ENCODE assay signal across 8 cellular contexts in the genomic region with DNA sequence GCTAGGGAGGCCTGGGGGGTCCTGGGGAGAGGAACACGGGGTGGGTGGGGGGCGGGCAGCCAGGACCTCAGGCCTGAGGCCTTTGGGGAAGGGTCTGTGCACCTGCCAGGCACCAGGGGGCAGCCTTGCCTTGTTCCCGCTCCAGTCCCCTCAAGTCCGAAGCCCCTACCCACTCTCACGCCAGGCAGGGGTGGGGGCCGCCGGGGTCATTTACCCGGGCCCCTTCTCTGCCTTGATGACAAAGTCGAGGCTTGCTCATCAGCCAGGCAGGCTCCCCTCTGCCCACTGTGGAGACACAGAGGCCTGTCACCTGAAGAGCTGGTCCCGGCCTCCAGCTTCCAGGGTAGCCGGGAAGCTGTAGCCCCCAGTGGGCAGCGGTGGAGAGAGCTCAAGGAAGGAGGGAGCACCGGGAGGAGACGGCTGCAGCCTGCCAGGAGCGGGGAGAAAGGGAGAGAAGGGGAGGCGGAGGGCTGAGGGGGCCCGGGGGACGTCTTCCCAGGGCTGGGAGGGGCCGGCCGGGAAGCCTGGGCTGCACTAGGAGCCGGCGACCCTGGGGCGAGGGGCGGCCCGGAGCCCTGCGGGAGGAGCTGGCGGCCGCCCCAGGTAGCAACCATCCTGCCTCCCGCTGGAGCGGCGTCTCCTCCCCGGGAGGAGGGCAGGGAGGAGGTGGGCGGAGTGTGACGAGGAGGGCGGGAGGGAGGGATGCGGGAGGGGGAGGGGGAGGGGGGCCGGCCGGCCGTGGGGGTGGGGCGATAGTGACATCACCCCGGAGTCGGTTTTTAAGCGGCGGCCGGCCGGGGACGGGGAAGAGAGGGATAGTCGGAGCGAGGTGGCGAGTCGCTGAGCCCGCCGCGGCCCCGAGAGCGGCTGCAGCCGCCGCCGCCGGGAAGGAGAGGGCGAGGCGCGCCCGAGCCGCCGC. TPM values are rescaled to one million over a fixed set of nuclear protein-coding genes. Genes with fewer than 3 reads are reported as not detected.
DNase-seq lines count a peak whose midpoint lies in the region; ATAC-seq and TF ChIP-seq lines count a peak whose summit lies in the region.

TSS of gene SLC6A8 (plus strand) at position 806 of the 919 bp plus-strand sequence. CDS start 649 bp downstream, outside the sequence.

- H3K36me3 Mint-ChIP-seq in activated CD8-positive, alpha-beta T cell treated with anti-CD3 and anti-CD28 coated beads, Interleukin-2, amount 10 ng/mL, durations not matched to agents 7 days and 5 days (ENCODE audit: low read depth): no peaks in the 10 kb centered on the region
- no peaks in the 10 kb centered on the region for H3K36me3 Mint-ChIP-seq in naive B cell

- no peaks in the 10 kb centered on the region for H3K36me3 ChIP-seq in esophagus squamous epithelium
- H3K36me3 ChIP-seq in thyroid gland: no peaks in the 10 kb centered on the region

- WGBS in esophagus squamous epithelium, 2 donors: 10% methylated on average over 4 of the region's 66 CpGs; no CpG with 5 or more reads in 1 of the 2 donors
- WGBS in thyroid gland, 2 donors: no CpG with 5 or more reads among the region's 66 CpGs

- no peak within 1 kb of the TSS for H3K27ac Mint-ChIP-seq in activated CD8-positive, alpha-beta T cell treated with anti-CD3 and anti-CD28 coated beads, Interleukin-2, amount 10 ng/mL, durations not matched to agents 7 days and 5 days
- H3K27ac Mint-ChIP-seq in naive B cell: peak within 1 kb of the TSS in 2 of 6 donors; percentile 54 to 69

- H3K27me3 ChIP-seq in esophagus squamous epithelium (no peaks in the 10 kb centered on the region), thyroid gland (no peaks in the 10 kb centered on the region)

- intact Hi-C loops in esophagus squamous epithelium (cut with DNase I): no loop called here
- intact Hi-C loops in thyroid gland (cut with DNase I): no loop called here

- peaks cover 9% of the 10 kb centered on the region for H3K27me3 Mint-ChIP-seq in activated CD8-positive, alpha-beta T cell treated with anti-CD3 and anti-CD28 coated beads, Interleukin-2, amount 10 ng/mL, durations not matched to agents 7 days and 5 days (ENCODE audit: low read depth)
- H3K27me3 Mint-ChIP-seq in naive B cell: peaks cover 3 to 27% (median 15%) of the 10 kb centered on the region in 3 donors

- no peaks in the 10 kb centered on the region for H3K9me3 Mint-ChIP-seq in activated CD8-positive, alpha-beta T cell treated with anti-CD3 and anti-CD28 coated beads, Interleukin-2, amount 10 ng/mL, durations not matched to agents 7 days and 5 days (ENCODE audit: insufficient read depth)
- H3K9me3 Mint-ChIP-seq in naive B cell: peaks cover 0 to 4% (median 0%) of the 10 kb centered on the region in 7 donors

- peak; percentile 10 to 28 for DNase-seq in activated CD4-positive, alpha-beta T cell treated with anti-CD3 and anti-CD28 coated beads for 24 hours (ENCODE audit: low read depth in 2 of 2)
- DNase-seq in activated CD4-positive, alpha-beta T cell treated with anti-CD3 and anti-CD28 coated beads for 1 hour: no peak
- DNase-seq in NCI-H2196 (lab: John Stamatoyannopoulos, UW; ENCODE audit: unreplicated experiment) (peak; percentile 49), esophagus squamous epithelium (lab: John Stamatoyannopoulos, UW) (no peak), naive B cell (peak; percentile 32), thyroid gland (peak; percentile 57 to 61), cortex of kidney (lab: John Stamatoyannopoulos, UW) (no peak)
- DNase-seq in activated CD8-positive, alpha-beta T cell treated with anti-CD3 and anti-CD28 coated beads, Interleukin-2, amount 10 ng/mL, durations not matched to agents 7 days and 5 days: peak; percentile 45

- peak within 1 kb of the TSS; percentile 71 to 82 (median 77) for H3K27ac ChIP-seq in esophagus squamous epithelium
- H3K27ac ChIP-seq in thyroid gland: no peak within 1 kb of the TSS

- H3K4me1 ChIP-seq in esophagus squamous epithelium (peaks cover 0 to 45% (median 8%) of the 10 kb centered on the region in 3 donors), thyroid gland (peaks cover 0 to 4% of the 10 kb centered on the region in 2 donors)

- H3K9me3 ChIP-seq in esophagus squamous epithelium: no peaks in the 10 kb centered on the region
- H3K9me3 ChIP-seq in thyroid gland: no peaks in the 10 kb centered on the region

- no peaks in the 10 kb centered on the region for H3K4me1 Mint-ChIP-seq in activated CD8-positive, alpha-beta T cell treated with anti-CD3 and anti-CD28 coated beads, Interleukin-2, amount 10 ng/mL, durations not matched to agents 7 days and 5 days (ENCODE audit: low read depth)
- H3K4me1 Mint-ChIP-seq in naive B cell: peaks cover 0 to 10% (median 0%) of the 10 kb centered on the region in 3 donors

- ATAC-seq in activated CD8-positive, alpha-beta T cell treated with anti-CD3 and anti-CD28 coated beads, Interleukin-2, amount 10 ng/mL, durations not matched to agents 7 days and 5 days: peak; percentile 60
- ATAC-seq in naive B cell (ENCODE audit: low read depth in 2 of 2): peak; percentile 43 to 58

- TF ChIP-seq POLR2A in esophagus squamous epithelium (IDR thresholded peaks at IDR 0.05) (peak in 2 of 4 donors; percentile 43 to 48), thyroid gland (IDR thresholded peaks at IDR 0.05) (peak in 1 of 2 donors; percentile 70)

- H3K4me3 Mint-ChIP-seq in activated CD8-positive, alpha-beta T cell treated with anti-CD3 and anti-CD28 coated beads, Interleukin-2, amount 10 ng/mL, durations not matched to agents 7 days and 5 days: peak within 1 kb of the TSS; percentile 64
- peak within 1 kb of the TSS; percentile 64 to 91 (median 84) for H3K4me3 Mint-ChIP-seq in naive B cell

- POLR2A ChIA-PET in activated CD8-positive, alpha-beta T cell treated with anti-CD3 and anti-CD28 coated beads, Interleukin-2, amount 10 ng/mL, durations not matched to agents 7 days and 5 days (lab: Charles Lee): no interaction called here

- peak within 1 kb of the TSS; percentile 37 to 66 (median 50) for H3K4me3 ChIP-seq in esophagus squamous epithelium
- H3K4me3 ChIP-seq in thyroid gland (replicated peaks in 1 of 3): peak within 1 kb of the TSS in 1 of 3 donors; percentile 27

- TF ChIP-seq CTCF in esophagus squamous epithelium (IDR thresholded peaks at IDR 0.05) (peak in 2 of 6 experiments; percentile 7 to 10), thyroid gland (IDR thresholded peaks at IDR 0.05) (peak in 2 of 6 experiments; percentile 30)

- CTCF ChIA-PET in activated CD8-positive, alpha-beta T cell treated with anti-CD3 and anti-CD28 coated beads, Interleukin-2, amount 10 ng/mL, durations not matched to agents 7 days and 5 days (lab: Charles Lee): interaction anchor here (1.1 to 1.2 kb wide), 2 partner anchors 19 to 20 kb away, joined by 3 read pairs; no protein-coding TSS in a partner anchor

RNA-seq across cellular contexts. Expression of gene SLC6A8, which starts in this region (rescaled TPM):
- total RNA-seq in activated CD8-positive, alpha-beta T cell treated with anti-CD3 and anti-CD28 coated beads, Interleukin-2, amount 10 ng/mL, durations not matched to agents 7 days and 5 days: 1 to 10 TPM in 1 of 2 experiments, under 1 TPM in 1; 0.82 to 1.3 TPM
- total RNA-seq in esophagus squamous epithelium: 10 to 100 TPM; 19.5 to 36.2 (median 25.4) TPM
- under 1 TPM in 3 of 6 donors, not detected in 3; 0.06 to 0.78 (median 0.23) TPM for polyA plus RNA-seq in naive B cell (ENCODE audit: low read depth in 6 of 6)
- 1 to 10 TPM; 4.0 to 8.0 (median 6.1) TPM for total RNA-seq in thyroid gland

Comparison
In these comparisons a context has a peak if more than half of its experiments do, and no peak if none do; other contexts are left out.
1. DNase-seq: peak in activated CD4-positive, alpha-beta T cell treated with anti-CD3 and anti-CD28 coated beads for 24 hours (2 of 2), NCI-H2196 (single experiment), activated CD8-positive, alpha-beta T cell treated with anti-CD3 and anti-CD28 coated beads, Interleukin-2, amount 10 ng/mL, durations not matched to agents 7 days and 5 days (single experiment) and thyroid gland (2 of 2); none in activated CD4-positive, alpha-beta T cell treated with anti-CD3 and anti-CD28 coated beads for 1 hour (single experiment), esophagus squamous epithelium (single experiment) and cortex of kidney (single experiment).
2. Peak in DNase-seq and ATAC-seq in naive B cell; RNA of the gene not detected or under 1 TPM.
3. H3K27ac ChIP-seq: peak in esophagus squamous epithelium (4 of 4); none in thyroid gland (0 of 3).